3 cellular contexts compared by ENCODE assay signal in the genomic region with DNA sequence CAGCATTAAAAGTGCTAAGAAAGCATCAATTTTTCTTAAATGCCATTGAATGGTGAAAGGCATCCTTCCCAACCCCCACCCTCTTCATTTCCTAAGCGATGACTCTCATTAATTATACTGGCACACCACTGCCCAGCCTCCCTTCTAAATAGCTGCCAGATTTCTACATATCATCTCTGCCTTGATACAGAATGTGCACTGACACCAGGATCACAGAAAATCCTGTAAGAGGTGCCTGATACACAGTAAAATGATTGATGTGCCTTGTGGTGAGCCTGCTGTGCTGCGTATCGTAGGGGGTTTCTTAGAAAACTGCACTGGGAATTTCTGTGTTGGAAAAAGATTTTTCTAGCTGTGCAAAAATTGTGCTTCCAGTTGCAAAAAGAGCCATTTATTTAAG.
TF ChIP-seq lines count a peak whose summit lies in the region.

No MANE protein-coding gene starts in this region.

TF ChIP-seq in A549, 52 proteins besides CTCF, POLR2A, EP300 and RAD21 (continued from another document and continues in another):
- no peak for TF ChIP-seq ESRRA (IDR thresholded peaks at IDR 0.05; ENCODE audit: borderline replicate concordance, low read length)
- TF ChIP-seq HOXB13 (CRISPR knock-in tag; IDR thresholded peaks at IDR 0.05; ENCODE audit: low read depth), result no peak
- no peak for TF ChIP-seq CBX2 (IDR thresholded peaks at IDR 0.05; ENCODE audit: borderline replicate concordance, low read depth)
- no peak for TF ChIP-seq MAZ (IDR thresholded peaks at IDR 0.05; ENCODE audit: borderline replicate concordance, low read depth, low read length)
- no peak for TF ChIP-seq TP53 (CRISPR knock-in tag; IDR thresholded peaks at IDR 0.05)
- TF ChIP-seq TFCP2L1 (CRISPR knock-in tag; IDR thresholded peaks at IDR 0.05), result no peak
- TF ChIP-seq, protein P1, sequence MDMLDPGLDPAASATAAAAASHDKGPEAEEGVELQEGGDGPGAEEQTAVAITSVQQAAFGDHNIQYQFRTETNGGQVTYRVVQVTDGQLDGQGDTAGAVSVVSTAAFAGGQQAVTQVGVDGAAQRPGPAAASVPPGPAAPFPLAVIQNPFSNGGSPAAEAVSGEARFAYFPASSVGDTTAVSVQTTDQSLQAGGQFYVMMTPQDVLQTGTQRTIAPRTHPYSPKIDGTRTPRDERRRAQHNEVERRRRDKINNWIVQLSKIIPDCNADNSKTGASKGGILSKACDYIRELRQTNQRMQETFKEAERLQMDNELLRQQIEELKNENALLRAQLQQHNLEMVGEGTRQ (IDR thresholded peaks at IDR 0.05), result no peak
- no peak for TF ChIP-seq MYC (IDR thresholded peaks at IDR 0.05; ENCODE audit: borderline replicate concordance, low read length)
- no peak for TF ChIP-seq HOXA7 (CRISPR knock-in tag; IDR thresholded peaks at IDR 0.05)
- TF ChIP-seq SREBF2 (IDR thresholded peaks at IDR 0.05), result no peak
- TF ChIP-seq, protein P2, sequence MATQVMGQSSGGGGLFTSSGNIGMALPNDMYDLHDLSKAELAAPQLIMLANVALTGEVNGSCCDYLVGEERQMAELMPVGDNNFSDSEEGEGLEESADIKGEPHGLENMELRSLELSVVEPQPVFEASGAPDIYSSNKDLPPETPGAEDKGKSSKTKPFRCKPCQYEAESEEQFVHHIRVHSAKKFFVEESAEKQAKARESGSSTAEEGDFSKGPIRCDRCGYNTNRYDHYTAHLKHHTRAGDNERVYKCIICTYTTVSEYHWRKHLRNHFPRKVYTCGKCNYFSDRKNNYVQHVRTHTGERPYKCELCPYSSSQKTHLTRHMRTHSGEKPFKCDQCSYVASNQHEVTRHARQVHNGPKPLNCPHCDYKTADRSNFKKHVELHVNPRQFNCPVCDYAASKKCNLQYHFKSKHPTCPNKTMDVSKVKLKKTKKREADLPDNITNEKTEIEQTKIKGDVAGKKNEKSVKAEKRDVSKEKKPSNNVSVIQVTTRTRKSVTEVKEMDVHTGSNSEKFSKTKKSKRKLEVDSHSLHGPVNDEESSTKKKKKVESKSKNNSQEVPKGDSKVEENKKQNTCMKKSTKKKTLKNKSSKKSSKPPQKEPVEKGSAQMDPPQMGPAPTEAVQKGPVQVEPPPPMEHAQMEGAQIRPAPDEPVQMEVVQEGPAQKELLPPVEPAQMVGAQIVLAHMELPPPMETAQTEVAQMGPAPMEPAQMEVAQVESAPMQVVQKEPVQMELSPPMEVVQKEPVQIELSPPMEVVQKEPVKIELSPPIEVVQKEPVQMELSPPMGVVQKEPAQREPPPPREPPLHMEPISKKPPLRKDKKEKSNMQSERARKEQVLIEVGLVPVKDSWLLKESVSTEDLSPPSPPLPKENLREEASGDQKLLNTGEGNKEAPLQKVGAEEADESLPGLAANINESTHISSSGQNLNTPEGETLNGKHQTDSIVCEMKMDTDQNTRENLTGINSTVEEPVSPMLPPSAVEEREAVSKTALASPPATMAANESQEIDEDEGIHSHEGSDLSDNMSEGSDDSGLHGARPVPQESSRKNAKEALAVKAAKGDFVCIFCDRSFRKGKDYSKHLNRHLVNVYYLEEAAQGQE (IDR thresholded peaks at IDR 0.05), result no peak
- TF ChIP-seq, protein P3, sequence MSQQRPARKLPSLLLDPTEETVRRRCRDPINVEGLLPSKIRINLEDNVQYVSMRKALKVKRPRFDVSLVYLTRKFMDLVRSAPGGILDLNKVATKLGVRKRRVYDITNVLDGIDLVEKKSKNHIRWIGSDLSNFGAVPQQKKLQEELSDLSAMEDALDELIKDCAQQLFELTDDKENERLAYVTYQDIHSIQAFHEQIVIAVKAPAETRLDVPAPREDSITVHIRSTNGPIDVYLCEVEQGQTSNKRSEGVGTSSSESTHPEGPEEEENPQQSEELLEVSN (IDR thresholded peaks at IDR 0.05; ENCODE audit: borderline replicate concordance, low read depth), result no peak
- no peak for TF ChIP-seq EHMT2 (IDR thresholded peaks at IDR 0.05; ENCODE audit: low read depth)
- TF ChIP-seq HOXB5 (CRISPR knock-in tag; IDR thresholded peaks at IDR 0.05), result no peak
- TF ChIP-seq, protein P4, sequence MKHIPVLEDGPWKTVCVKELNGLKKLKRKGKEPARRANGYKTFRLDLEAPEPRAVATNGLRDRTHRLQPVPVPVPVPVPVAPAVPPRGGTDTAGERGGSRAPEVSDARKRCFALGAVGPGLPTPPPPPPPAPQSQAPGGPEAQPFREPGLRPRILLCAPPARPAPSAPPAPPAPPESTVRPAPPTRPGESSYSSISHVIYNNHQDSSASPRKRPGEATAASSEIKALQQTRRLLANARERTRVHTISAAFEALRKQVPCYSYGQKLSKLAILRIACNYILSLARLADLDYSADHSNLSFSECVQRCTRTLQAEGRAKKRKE (CRISPR knock-in tag; IDR thresholded peaks at IDR 0.05; ENCODE audit: low read depth), result no peak

TF ChIP-seq in GM23338, 12 proteins besides CTCF, POLR2A, EP300 and RAD21 (continued from another document):
- TF ChIP-seq, protein P5, sequence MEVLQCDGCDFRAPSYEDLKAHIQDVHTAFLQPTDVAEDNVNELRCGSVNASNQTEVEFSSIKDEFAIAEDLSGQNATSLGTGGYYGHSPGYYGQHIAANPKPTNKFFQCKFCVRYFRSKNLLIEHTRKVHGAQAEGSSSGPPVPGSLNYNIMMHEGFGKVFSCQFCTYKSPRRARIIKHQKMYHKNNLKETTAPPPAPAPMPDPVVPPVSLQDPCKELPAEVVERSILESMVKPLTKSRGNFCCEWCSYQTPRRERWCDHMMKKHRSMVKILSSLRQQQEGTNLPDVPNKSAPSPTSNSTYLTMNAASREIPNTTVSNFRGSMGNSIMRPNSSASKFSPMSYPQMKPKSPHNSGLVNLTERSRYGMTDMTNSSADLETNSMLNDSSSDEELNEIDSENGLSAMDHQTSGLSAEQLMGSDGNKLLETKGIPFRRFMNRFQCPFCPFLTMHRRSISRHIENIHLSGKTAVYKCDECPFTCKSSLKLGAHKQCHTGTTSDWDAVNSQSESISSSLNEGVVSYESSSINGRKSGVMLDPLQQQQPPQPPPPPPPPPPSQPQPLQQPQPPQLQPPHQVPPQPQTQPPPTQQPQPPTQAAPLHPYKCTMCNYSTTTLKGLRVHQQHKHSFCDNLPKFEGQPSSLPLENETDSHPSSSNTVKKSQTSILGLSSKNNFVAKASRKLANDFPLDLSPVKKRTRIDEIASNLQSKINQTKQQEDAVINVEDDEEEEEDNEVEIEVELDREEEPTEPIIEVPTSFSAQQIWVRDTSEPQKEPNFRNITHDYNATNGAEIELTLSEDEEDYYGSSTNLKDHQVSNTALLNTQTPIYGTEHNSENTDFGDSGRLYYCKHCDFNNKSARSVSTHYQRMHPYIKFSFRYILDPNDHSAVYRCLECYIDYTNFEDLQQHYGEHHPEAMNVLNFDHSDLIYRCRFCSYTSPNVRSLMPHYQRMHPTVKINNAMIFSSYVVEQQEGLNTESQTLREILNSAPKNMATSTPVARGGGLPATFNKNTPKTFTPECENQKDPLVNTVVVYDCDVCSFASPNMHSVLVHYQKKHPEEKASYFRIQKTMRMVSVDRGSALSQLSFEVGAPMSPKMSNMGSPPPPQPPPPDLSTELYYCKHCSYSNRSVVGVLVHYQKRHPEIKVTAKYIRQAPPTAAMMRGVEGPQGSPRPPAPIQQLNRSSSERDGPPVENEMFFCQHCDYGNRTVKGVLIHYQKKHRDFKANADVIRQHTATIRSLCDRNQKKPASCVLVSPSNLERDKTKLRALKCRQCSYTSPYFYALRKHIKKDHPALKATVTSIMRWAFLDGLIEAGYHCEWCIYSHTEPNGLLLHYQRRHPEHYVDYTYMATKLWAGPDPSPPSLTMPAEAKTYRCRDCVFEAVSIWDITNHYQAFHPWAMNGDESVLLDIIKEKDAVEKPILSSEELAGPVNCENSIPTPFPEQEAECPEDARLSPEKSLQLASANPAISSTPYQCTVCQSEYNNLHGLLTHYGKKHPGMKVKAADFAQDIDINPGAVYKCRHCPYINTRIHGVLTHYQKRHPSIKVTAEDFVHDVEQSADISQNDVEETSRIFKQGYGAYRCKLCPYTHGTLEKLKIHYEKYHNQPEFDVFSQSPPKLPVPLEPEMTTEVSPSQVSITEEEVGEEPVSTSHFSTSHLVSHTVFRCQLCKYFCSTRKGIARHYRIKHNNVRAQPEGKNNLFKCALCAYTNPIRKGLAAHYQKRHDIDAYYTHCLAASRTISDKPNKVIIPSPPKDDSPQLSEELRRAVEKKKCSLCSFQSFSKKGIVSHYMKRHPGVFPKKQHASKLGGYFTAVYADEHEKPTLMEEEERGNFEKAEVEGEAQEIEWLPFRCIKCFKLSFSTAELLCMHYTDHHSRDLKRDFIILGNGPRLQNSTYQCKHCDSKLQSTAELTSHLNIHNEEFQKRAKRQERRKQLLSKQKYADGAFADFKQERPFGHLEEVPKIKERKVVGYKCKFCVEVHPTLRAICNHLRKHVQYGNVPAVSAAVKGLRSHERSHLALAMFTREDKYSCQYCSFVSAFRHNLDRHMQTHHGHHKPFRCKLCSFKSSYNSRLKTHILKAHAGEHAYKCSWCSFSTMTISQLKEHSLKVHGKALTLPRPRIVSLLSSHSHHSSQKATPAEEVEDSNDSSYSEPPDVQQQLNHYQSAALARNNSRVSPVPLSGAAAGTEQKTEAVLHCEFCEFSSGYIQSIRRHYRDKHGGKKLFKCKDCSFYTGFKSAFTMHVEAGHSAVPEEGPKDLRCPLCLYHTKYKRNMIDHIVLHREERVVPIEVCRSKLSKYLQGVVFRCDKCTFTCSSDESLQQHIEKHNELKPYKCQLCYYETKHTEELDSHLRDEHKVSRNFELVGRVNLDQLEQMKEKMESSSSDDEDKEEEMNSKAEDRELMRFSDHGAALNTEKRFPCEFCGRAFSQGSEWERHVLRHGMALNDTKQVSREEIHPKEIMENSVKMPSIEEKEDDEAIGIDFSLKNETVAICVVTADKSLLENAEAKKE (CRISPR knock-in tag; IDR thresholded peaks at IDR 0.05), result no peak
- no peak for TF ChIP-seq JUNB (IDR thresholded peaks at IDR 0.05; ENCODE audit: unreplicated experiment)
- TF ChIP-seq ZNF114 (CRISPR knock-in tag; IDR thresholded peaks at IDR 0.05), result no peak
- no peak for TF ChIP-seq STAT1 (IDR thresholded peaks at IDR 0.05; ENCODE audit: unreplicated experiment)
- no peak for TF ChIP-seq EZH2phosphoT487 (IDR thresholded peaks at IDR 0.05; ENCODE audit: unreplicated experiment)

TF ChIP-seq in WTC11, 78 proteins besides CTCF, POLR2A, EP300 and RAD21 (continues in another document):
- TF ChIP-seq, protein P6, sequence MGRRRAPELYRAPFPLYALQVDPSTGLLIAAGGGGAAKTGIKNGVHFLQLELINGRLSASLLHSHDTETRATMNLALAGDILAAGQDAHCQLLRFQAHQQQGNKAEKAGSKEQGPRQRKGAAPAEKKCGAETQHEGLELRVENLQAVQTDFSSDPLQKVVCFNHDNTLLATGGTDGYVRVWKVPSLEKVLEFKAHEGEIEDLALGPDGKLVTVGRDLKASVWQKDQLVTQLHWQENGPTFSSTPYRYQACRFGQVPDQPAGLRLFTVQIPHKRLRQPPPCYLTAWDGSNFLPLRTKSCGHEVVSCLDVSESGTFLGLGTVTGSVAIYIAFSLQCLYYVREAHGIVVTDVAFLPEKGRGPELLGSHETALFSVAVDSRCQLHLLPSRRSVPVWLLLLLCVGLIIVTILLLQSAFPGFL (CRISPR knock-in tag; IDR thresholded peaks at IDR 0.05; ENCODE audit: borderline replicate concordance), result no peak
- TF ChIP-seq JAZF1 (CRISPR knock-in tag; IDR thresholded peaks at IDR 0.05) (no peak), ZBTB21 (CRISPR knock-in tag; IDR thresholded peaks at IDR 0.05; ENCODE audit: borderline replicate concordance) (no peak), ZNF671 (CRISPR knock-in tag; IDR thresholded peaks at IDR 0.05) (no peak), NR3C1 (CRISPR knock-in tag; conservative IDR thresholded peaks at IDR 0.05; ENCODE audit: low read depth) (no peak), EMX1 (CRISPR knock-in tag; IDR thresholded peaks at IDR 0.05) (no peak), ESRRA (CRISPR knock-in tag; IDR thresholded peaks at IDR 0.05; ENCODE audit: borderline replicate concordance) (no peak)
- TF ChIP-seq, protein P7, sequence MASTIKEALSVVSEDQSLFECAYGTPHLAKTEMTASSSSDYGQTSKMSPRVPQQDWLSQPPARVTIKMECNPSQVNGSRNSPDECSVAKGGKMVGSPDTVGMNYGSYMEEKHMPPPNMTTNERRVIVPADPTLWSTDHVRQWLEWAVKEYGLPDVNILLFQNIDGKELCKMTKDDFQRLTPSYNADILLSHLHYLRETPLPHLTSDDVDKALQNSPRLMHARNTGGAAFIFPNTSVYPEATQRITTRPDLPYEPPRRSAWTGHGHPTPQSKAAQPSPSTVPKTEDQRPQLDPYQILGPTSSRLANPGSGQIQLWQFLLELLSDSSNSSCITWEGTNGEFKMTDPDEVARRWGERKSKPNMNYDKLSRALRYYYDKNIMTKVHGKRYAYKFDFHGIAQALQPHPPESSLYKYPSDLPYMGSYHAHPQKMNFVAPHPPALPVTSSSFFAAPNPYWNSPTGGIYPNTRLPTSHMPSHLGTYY (CRISPR knock-in tag; IDR thresholded peaks at IDR 0.05), result no peak
- TF ChIP-seq, protein P8, sequence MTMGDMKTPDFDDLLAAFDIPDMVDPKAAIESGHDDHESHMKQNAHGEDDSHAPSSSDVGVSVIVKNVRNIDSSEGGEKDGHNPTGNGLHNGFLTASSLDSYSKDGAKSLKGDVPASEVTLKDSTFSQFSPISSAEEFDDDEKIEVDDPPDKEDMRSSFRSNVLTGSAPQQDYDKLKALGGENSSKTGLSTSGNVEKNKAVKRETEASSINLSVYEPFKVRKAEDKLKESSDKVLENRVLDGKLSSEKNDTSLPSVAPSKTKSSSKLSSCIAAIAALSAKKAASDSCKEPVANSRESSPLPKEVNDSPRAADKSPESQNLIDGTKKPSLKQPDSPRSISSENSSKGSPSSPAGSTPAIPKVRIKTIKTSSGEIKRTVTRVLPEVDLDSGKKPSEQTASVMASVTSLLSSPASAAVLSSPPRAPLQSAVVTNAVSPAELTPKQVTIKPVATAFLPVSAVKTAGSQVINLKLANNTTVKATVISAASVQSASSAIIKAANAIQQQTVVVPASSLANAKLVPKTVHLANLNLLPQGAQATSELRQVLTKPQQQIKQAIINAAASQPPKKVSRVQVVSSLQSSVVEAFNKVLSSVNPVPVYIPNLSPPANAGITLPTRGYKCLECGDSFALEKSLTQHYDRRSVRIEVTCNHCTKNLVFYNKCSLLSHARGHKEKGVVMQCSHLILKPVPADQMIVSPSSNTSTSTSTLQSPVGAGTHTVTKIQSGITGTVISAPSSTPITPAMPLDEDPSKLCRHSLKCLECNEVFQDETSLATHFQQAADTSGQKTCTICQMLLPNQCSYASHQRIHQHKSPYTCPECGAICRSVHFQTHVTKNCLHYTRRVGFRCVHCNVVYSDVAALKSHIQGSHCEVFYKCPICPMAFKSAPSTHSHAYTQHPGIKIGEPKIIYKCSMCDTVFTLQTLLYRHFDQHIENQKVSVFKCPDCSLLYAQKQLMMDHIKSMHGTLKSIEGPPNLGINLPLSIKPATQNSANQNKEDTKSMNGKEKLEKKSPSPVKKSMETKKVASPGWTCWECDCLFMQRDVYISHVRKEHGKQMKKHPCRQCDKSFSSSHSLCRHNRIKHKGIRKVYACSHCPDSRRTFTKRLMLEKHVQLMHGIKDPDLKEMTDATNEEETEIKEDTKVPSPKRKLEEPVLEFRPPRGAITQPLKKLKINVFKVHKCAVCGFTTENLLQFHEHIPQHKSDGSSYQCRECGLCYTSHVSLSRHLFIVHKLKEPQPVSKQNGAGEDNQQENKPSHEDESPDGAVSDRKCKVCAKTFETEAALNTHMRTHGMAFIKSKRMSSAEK (CRISPR knock-in tag; IDR thresholded peaks at IDR 0.05; ENCODE audit: borderline replicate concordance), result no peak
- TF ChIP-seq, protein P1 (CRISPR knock-in tag; IDR thresholded peaks at IDR 0.05), result no peak
